Comparison of ENCODE assay signal across 15 cellular contexts in the genomic region with DNA sequence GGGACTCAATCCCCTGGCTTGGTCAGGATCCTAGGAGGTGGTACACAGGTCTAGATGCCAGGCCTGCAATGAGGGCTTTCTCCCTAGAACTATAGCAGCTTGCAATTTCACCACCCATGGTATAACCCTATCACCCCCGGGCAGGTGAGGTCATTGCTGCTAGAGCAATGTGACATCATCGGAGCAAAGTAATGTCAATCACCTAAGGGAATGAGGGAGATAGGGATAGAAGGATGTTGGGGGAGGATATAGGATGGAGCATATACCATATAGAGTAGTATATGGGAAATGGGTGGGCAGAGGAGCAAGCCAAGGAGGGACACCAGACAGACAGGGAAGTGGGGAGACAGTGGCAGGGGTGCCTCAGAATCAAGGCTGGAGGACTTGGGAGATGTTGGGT. TPM values are rescaled to one million over a fixed set of nuclear protein-coding genes. Genes with fewer than 3 reads are reported as not detected.
DNase-seq lines count a peak whose midpoint lies in the region; ATAC-seq and TF ChIP-seq lines count a peak whose summit lies in the region.
"Had no signal": no experiment of that assay in that cellular context is flagged by ENCODE, and none has a peak within 500 bp of the region (broad histone marks: within the 10 kb centered on the region; RNA-seq: fewer than 3 reads in every experiment).

No MANE protein-coding gene starts in this region.

- H3F3A ChIP-seq in neural progenitor cell (ENCODE audit: low read depth): peaks cover 6% of the 10 kb centered on the region

- peaks cover 9% of the 10 kb centered on the region for H3K4me1 ChIP-seq in neural progenitor cell

- no peak overlapping the region for H3K9ac ChIP-seq in neural progenitor cell

- H3K36me3 ChIP-seq in neural progenitor cell: no peaks in the 10 kb centered on the region
- H3K36me3 ChIP-seq: HAP-1 had no signal

- peak overlapping the region; percentile 42 for H3K4me3 Mint-ChIP-seq in natural killer cell treated with Interleukin-12 subunit alpha and Interleukin-12 subunit beta and Interleukin-15 and Interleukin-18, amount 100 ng/mL, for 72 hours
- no peak overlapping the region for H3K4me3 Mint-ChIP-seq in natural killer cell
- H3K4me3 Mint-ChIP-seq in neural progenitor cell: peak overlapping the region; percentile 6
- H3K4me3 Mint-ChIP-seq: HFFc6 had no signal

- H4K20me1 ChIP-seq in neural progenitor cell (ENCODE audit: low read depth): peaks cover 18% of the 10 kb centered on the region

- peaks cover 28 to 30% of the 10 kb centered on the region in 2 donors for H3K4me1 Mint-ChIP-seq in natural killer cell treated with Interleukin-12 subunit alpha and Interleukin-12 subunit beta and Interleukin-15 and Interleukin-18, amount 100 ng/mL, for 72 hours (ENCODE audit: low read depth in 2 of 2)
- H3K4me1 Mint-ChIP-seq in natural killer cell (peaks cover 9 to 17% of the 10 kb centered on the region in 2 donors), neural progenitor cell (peaks cover 7% of the 10 kb centered on the region)

- H3K36me3 Mint-ChIP-seq in natural killer cell treated with Interleukin-12 subunit alpha and Interleukin-12 subunit beta and Interleukin-15 and Interleukin-18, amount 100 ng/mL, for 72 hours: no peaks in the 10 kb centered on the region
- H3K36me3 Mint-ChIP-seq in natural killer cell: no peaks in the 10 kb centered on the region
- no peaks in the 10 kb centered on the region for H3K36me3 Mint-ChIP-seq in neural progenitor cell
- H3K36me3 Mint-ChIP-seq: CD8-positive, alpha-beta memory T cell had no signal

- intact Hi-C loops in natural killer cell (cut with micrococcal nuclease): no loop called here

- H3K4me2 ChIP-seq in neural progenitor cell: no peak overlapping the region
- H3K4me2 ChIP-seq: A549 had no signal

- H3K27ac ChIP-seq in neural progenitor cell: no peak overlapping the region
- H3K27ac ChIP-seq: A549 had no signal

- no peak overlapping the region for H3K4me3 ChIP-seq in neural progenitor cell
- H3K4me3 ChIP-seq: A549, HAP-1, K562 had no signal

- no peak overlapping the region for H2AFZ ChIP-seq in neural progenitor cell (replicated peaks)

- TF ChIP-seq CTCF in natural killer cell (IDR thresholded peaks at IDR 0.05): no peak
- no peak for TF ChIP-seq CTCF in neural progenitor cell (IDR thresholded peaks at IDR 0.05)

- H3K27ac Mint-ChIP-seq in natural killer cell treated with Interleukin-12 subunit alpha and Interleukin-12 subunit beta and Interleukin-15 and Interleukin-18, amount 100 ng/mL, for 72 hours: no peak overlapping the region
- H3K27ac Mint-ChIP-seq in natural killer cell (no peak overlapping the region), neural progenitor cell (no peak overlapping the region)
- H3K27ac Mint-ChIP-seq: HFFc6 had no signal

- H3K9me3 ChIP-seq in neural progenitor cell (ENCODE audit: low read depth): no peaks in the 10 kb centered on the region
- H3K9me3 ChIP-seq: A549, Caco-2, HAP-1 had no signal

- H3K27me3 Mint-ChIP-seq in natural killer cell treated with Interleukin-12 subunit alpha and Interleukin-12 subunit beta and Interleukin-15 and Interleukin-18, amount 100 ng/mL, for 72 hours: peaks cover 0 to 11% of the 10 kb centered on the region in 2 donors
- peaks cover 0 to 16% of the 10 kb centered on the region in 2 donors for H3K27me3 Mint-ChIP-seq in natural killer cell (ENCODE audit: low read depth in 2 of 2)
- peaks cover 49% of the 10 kb centered on the region for H3K27me3 Mint-ChIP-seq in neural progenitor cell (ENCODE audit: insufficient read depth, low read depth)

- ATAC-seq in natural killer cell treated with Interleukin-12 subunit alpha and Interleukin-12 subunit beta and Interleukin-15 and Interleukin-18, amount 100 ng/mL, for 72 hours: no peak
- ATAC-seq in natural killer cell (no peak), HG02938 (IDR thresholded peaks at IDR 0.05; ENCODE audit: unreplicated experiment) (no peak)
- ATAC-seq: K562 had no signal

- no peaks in the 10 kb centered on the region for H3K79me2 ChIP-seq in neural progenitor cell (ENCODE audit: low read depth)

- no peaks in the 10 kb centered on the region for H3K9me3 Mint-ChIP-seq in natural killer cell treated with Interleukin-12 subunit alpha and Interleukin-12 subunit beta and Interleukin-15 and Interleukin-18, amount 100 ng/mL, for 72 hours
- no peaks in the 10 kb centered on the region for H3K9me3 Mint-ChIP-seq in natural killer cell
- no peaks in the 10 kb centered on the region for H3K9me3 Mint-ChIP-seq in neural progenitor cell
- H3K9me3 Mint-ChIP-seq: CD8-positive, alpha-beta memory T cell; HFFc6 had no signal

- DNase-seq in natural killer cell treated with Interleukin-12 subunit alpha and Interleukin-12 subunit beta and Interleukin-15 and Interleukin-18, amount 100 ng/mL, for 72 hours (ENCODE audit: low spot score): no peak
- no peak for DNase-seq in natural killer cell
- DNase-seq in M059J (ENCODE audit: low read depth): peak; percentile 12
- DNase-seq in neural progenitor cell (ENCODE audit: low spot score): no peak
- no peak for DNase-seq in NCI-H524 (lab: John Stamatoyannopoulos, UW)
- DNase-seq: Caco-2; CD8-positive, alpha-beta memory T cell; DMS79 treated with DMSO at 0.1 percent for 48 hours; EL; HFFc6 had no signal

- H3K27me3 ChIP-seq in neural progenitor cell: peaks cover 52% of the 10 kb centered on the region

RNA-seq across cellular contexts. Expression of a gene that starts 3.3 kb away (rescaled TPM):
- 1 to 10 TPM in 1 of 2 donors, under 1 TPM in 1; 0.33 to 2.5 TPM for total RNA-seq in natural killer cell treated with Interleukin-12 subunit alpha and Interleukin-12 subunit beta and Interleukin-15 and Interleukin-18, amount 100 ng/mL, for 72 hours
- total RNA-seq in natural killer cell (under 1 TPM; 0.12 to 0.27 (median 0.20) TPM), neural progenitor cell (ENCODE audit: low replicate concordance) (not detected in 2 replicates)
- total RNA-seq in M059J (2014; rRNA removed; shearing (Covaris generic)): not detected in 2 replicates
- total RNA-seq: HFFc6 had no signal

RNA-seq across cellular contexts. Expression of a gene that starts 7.6 kb away (rescaled TPM):
- not detected for total RNA-seq in natural killer cell treated with Interleukin-12 subunit alpha and Interleukin-12 subunit beta and Interleukin-15 and Interleukin-18, amount 100 ng/mL, for 72 hours
- total RNA-seq in natural killer cell: not detected
- total RNA-seq in M059J (2014; rRNA removed; shearing (Covaris generic)): not detected in 2 replicates
- not detected in 2 replicates for total RNA-seq in neural progenitor cell (ENCODE audit: low replicate concordance)
- total RNA-seq: Caco-2; CD8-positive, alpha-beta memory T cell; H1; HFFc6; K562 had no signal

RNA-seq across cellular contexts. Expression of a gene that starts 16.6 kb away (rescaled TPM):
- 10 to 100 TPM; 13.2 to 17.5 TPM for total RNA-seq in natural killer cell treated with Interleukin-12 subunit alpha and Interleukin-12 subunit beta and Interleukin-15 and Interleukin-18, amount 100 ng/mL, for 72 hours
- total RNA-seq in natural killer cell (10 to 100 TPM; 19.5 to 24.6 (median 22.8) TPM), neural progenitor cell (ENCODE audit: low replicate concordance) (6.8 and 7.7 TPM in 2 replicates)
- total RNA-seq in M059J (2014; rRNA removed; shearing (Covaris generic)): 10.4 and 13.4 TPM in 2 replicates

RNA-seq across cellular contexts. Expression of a gene that starts 22.9 kb away (rescaled TPM):
- total RNA-seq in natural killer cell treated with Interleukin-12 subunit alpha and Interleukin-12 subunit beta and Interleukin-15 and Interleukin-18, amount 100 ng/mL, for 72 hours: 10 to 100 TPM; 67.4 to 73.7 TPM
- 100 to 1,000 TPM; 137 to 151 (median 148) TPM for total RNA-seq in natural killer cell
- total RNA-seq in M059J (2014; rRNA removed; shearing (Covaris generic)): 135 and 138 TPM in 2 replicates
- total RNA-seq in neural progenitor cell (ENCODE audit: low replicate concordance): 33.5 and 48.9 TPM in 2 replicates

RNA-seq across cellular contexts. Expression of a gene that starts 55.1 kb away (rescaled TPM):
- not detected for total RNA-seq in natural killer cell treated with Interleukin-12 subunit alpha and Interleukin-12 subunit beta and Interleukin-15 and Interleukin-18, amount 100 ng/mL, for 72 hours
- not detected for total RNA-seq in natural killer cell
- total RNA-seq in M059J (2014; rRNA removed; shearing (Covaris generic)): not detected in 2 replicates
- 0.12 and 0.65 TPM in 2 replicates for total RNA-seq in neural progenitor cell (ENCODE audit: low replicate concordance)
- total RNA-seq: Caco-2, HFFc6 had no signal
